Comparison of ENCODE assay signal across 25 cellular contexts in genomic region chr2:238722883-238723282, GRCh38.
"Had no signal": no experiment of that assay in that cellular context is flagged by ENCODE, and none has a peak within 500 bp of the region (broad histone marks: within the 10 kb centered on the region; RNA-seq: fewer than 3 reads in every experiment).

No MANE protein-coding gene starts in this region.

- H3K9me3 ChIP-seq: esophagus squamous epithelium, gastroesophageal sphincter had no signal

- H3K36me3 ChIP-seq: brain microvascular endothelial cell, esophagus squamous epithelium, gastroesophageal sphincter, WERI-Rb-1 had no signal

- ATAC-seq: activated CD4-positive, CD25-positive, alpha-beta regulatory T cell treated with anti-CD3 and anti-CD28 coated beads, Interleukin-2, amount 50 U/mL, for 24 hours; activated CD8-positive, alpha-beta T cell treated with anti-CD3 and anti-CD28 coated beads, Interleukin-2, amount 10 ng/mL, durations not matched to agents 7 days and 5 days; activated T-cell treated with anti-CD3 and anti-CD28 coated beads, Interleukin-2, amount 50 U/mL, for 4 hours; effector memory CD8-positive, alpha-beta T cell; gastroesophageal sphincter; T-helper 17 cell had no signal

- H3K27me3 ChIP-seq: brain microvascular endothelial cell, esophagus squamous epithelium, gastroesophageal sphincter had no signal

- H3K27ac ChIP-seq: brain microvascular endothelial cell, esophagus squamous epithelium, WERI-Rb-1 had no signal

- DNase-seq: activated B cell treated with CpG ODN at 0.5 μM for 24 hours; activated CD4-positive, alpha-beta memory T cell treated with anti-CD3 and anti-CD28 coated beads for 36 hours; activated CD4-positive, alpha-beta T cell treated with anti-CD3 and anti-CD28 coated beads, Interleukin-2, amount 10 ng/mL, durations not matched to agents 24 days and 14 days; activated CD8-positive, alpha-beta T cell treated with anti-CD3 and anti-CD28 coated beads, Interleukin-2, amount 10 ng/mL, durations not matched to agents 7 days and 5 days; activated effector memory CD4-positive, alpha-beta T cell treated with Interleukin-2 at 50 U/mL for 16 hours; activated gamma-delta T cell treated with Interleukin-2 at 50 U/mL for 16 hours; activated naive CD4-positive, alpha-beta T cell treated with anti-CD3 and anti-CD28 coated beads, Interleukin-2, amount 50 U/mL, for 16 hours; activated naive CD4-positive, alpha-beta T cell treated with Interleukin-2 at 50 U/mL for 16 hours; activated T-cell treated with anti-CD3 and anti-CD28 coated beads, Interleukin-2, amount 50 U/mL, for 4 hours; amniotic stem cell; anterior cingulate cortex; brain microvascular endothelial cell; cortex of kidney; dermis blood vessel endothelial cell; effector CD4-positive, alpha-beta T cell; effector memory CD8-positive, alpha-beta T cell; erythroblast; esophagus squamous epithelium; foreskin melanocyte; T-helper 1 cell; T-helper 17 cell; T1000; WERI-Rb-1 had no signal

- H3K4me3 ChIP-seq: esophagus squamous epithelium, gastroesophageal sphincter had no signal
